Comparison of ENCODE assay signal across 15 cellular contexts in the genomic region with DNA sequence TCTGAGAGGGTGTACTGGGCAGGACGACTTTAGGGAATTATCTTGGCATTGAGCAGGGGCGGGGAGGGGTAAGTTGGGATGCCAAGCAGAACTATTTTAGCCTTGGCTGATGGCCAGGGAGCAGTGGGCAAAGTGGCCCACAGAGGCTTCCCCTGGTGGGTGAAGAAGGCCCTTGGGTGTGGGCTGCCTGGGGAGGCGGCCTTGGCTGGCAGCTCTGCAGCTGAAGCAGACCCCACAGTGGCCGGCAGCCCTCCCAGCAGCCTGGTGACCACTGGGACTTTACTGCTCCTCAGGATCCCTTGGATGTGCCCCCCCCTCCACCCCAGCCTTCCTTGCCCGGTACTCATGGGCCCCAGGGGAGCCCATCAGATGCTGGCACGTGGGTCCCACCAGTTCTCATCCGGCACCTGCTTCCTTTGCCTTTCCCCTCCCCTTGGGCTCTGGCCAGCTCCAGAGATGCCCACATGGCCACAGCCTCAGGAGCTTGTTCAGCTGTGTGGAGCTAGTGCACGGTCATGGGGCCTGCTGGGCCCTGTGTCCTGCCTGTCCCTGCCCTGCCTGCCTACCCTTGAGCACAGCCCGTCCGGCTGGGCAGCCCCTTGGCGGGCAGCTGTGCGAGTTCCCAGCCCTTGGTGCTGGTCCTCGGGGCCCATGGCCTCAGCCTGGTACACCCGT.
A peak's percentile ranks its signal among the peaks of the same experiment; 100 is the strongest.
DNase-seq lines count a peak whose midpoint lies in the region; ATAC-seq, FAIRE-seq and TF ChIP-seq lines count a peak whose summit lies in the region.
"Had no signal": no experiment of that assay in that cellular context is flagged by ENCODE, and none has a peak within 500 bp of the region (broad histone marks: within the 10 kb centered on the region; RNA-seq: fewer than 3 reads in every experiment).

No MANE protein-coding gene starts in this region.

- ATAC-seq in left cardiac atrium (peak; percentile 19 to 62), HG03457 (IDR thresholded peaks at IDR 0.05; ENCODE audit: unreplicated experiment) (no peak), HG03571 (IDR thresholded peaks at IDR 0.05; ENCODE audit: unreplicated experiment) (no peak)

- no peak for FAIRE-seq in GM12892 (lab: Jason Lieb, UNC)

- H3K4me3 ChIP-seq in Peyer's patch (no peak overlapping the region), neuronal stem cell (ENCODE audit: low read length in 2 of 2) (no peak overlapping the region)
- H3K4me3 ChIP-seq: adrenal gland, ovary, PC-9 had no signal

- peaks cover 2% of the 10 kb centered on the region for H3K79me1 ChIP-seq in neuronal stem cell (ENCODE audit: low read depth, low read length)

- H3K14ac ChIP-seq in neuronal stem cell (ENCODE audit: low read length): no peak overlapping the region

- peak overlapping the region; percentile 15 for H3K9ac ChIP-seq in neuronal stem cell (ENCODE audit: low read depth, low read length, poor library complexity)

- H3K9me3 ChIP-seq in Peyer's patch (no peaks in the 10 kb centered on the region), neuronal stem cell (replicated peaks in 1 of 2; ENCODE audit: control insufficient read depth in 2 of 2, insufficient read depth in 1 of 2, low read depth in 1 of 2, low read length in 2 of 2) (no peaks in the 10 kb centered on the region)
- H3K9me3 ChIP-seq: adrenal gland, ovary had no signal

- no peak overlapping the region for H3K4me2 ChIP-seq in neuronal stem cell (ENCODE audit: insufficient read depth, low read length, poor library complexity, severe bottlenecking)
- H3K4me2 ChIP-seq: PC-9 had no signal

- H3K23ac ChIP-seq in neuronal stem cell (ENCODE audit: low read depth, low read length, poor library complexity): peak overlapping the region; percentile 69

- no CpG with 5 or more reads among the region's 14 CpGs for WGBS in neuronal stem cell (ENCODE audit: extremely low coverage in 2 of 2, insufficient read length in 2 of 2, insufficient replicate concordance in 1 of 2), 2 donors

- intact Hi-C loops in CD14-positive monocyte (cut with micrococcal nuclease) (no loop called here), left cardiac atrium (cut with DNase I) (no loop called here)

- peak overlapping the region; percentile 54 for H2BK15ac ChIP-seq in neuronal stem cell (ENCODE audit: low read length)

- peak; percentile 44 for DNase-seq in CD14-positive monocyte (ENCODE audit: low spot score)
- peak in 2 of 3 donors; percentile 42 to 43 for DNase-seq in Peyer's patch
- no peak for DNase-seq in left cardiac atrium
- DNase-seq in neuronal stem cell (ENCODE audit: low spot score): no peak
- DNase-seq in GM12892 (ENCODE audit: insufficient read length): no peak
- DNase-seq in HT-29 (ENCODE audit: low spot score): no peak
- DNase-seq: activated B cell treated with CpG ODN at 0.5 μM for 24 hours; activated T-cell treated with anti-CD3 and anti-CD28 coated beads, Interleukin-2, amount 50 U/mL, for 1 hour; NCI-H446 treated with DMSO at 0.1 percent for 48 hours; PC-9 had no signal

- H3K4me3 Mint-ChIP-seq in CD14-positive monocyte: no peak overlapping the region
- H3K4me3 Mint-ChIP-seq: activated B cell treated with CpG ODN at 0.5 μM for 24 hours, IgD-negative memory B cell had no signal

- H4K91ac ChIP-seq in neuronal stem cell (ENCODE audit: low read depth, low read length, poor library complexity): no peak overlapping the region

- H3K4ac ChIP-seq in neuronal stem cell (ENCODE audit: low read length): no peak overlapping the region

- peaks cover 27% of the 10 kb centered on the region for H3K4me1 Mint-ChIP-seq in CD14-positive monocyte
- H3K4me1 Mint-ChIP-seq: activated B cell treated with CpG ODN at 0.5 μM for 24 hours, IgD-negative memory B cell had no signal

- H3K27me3 ChIP-seq in Peyer's patch: no peaks in the 10 kb centered on the region
- no peaks in the 10 kb centered on the region for H3K27me3 ChIP-seq in neuronal stem cell (ENCODE audit: control insufficient read depth in 3 of 3, insufficient read depth in 3 of 3, low read depth in 1 of 3, low read length in 3 of 3)
- H3K27me3 ChIP-seq: adrenal gland, ovary had no signal

- no peaks in the 10 kb centered on the region for H3K9me3 Mint-ChIP-seq in CD14-positive monocyte
- H3K9me3 Mint-ChIP-seq: activated B cell treated with CpG ODN at 0.5 μM for 24 hours, IgD-negative memory B cell had no signal

- peaks cover 0 to 1% (median 1%) of the 10 kb centered on the region in 3 donors for H3K27me3 Mint-ChIP-seq in CD14-positive monocyte (ENCODE audit: low read depth in 3 of 3)

- peak overlapping the region; percentile 53 for H2AK5ac ChIP-seq in neuronal stem cell (ENCODE audit: low read depth, low read length)

- no peak overlapping the region for H2BK120ac ChIP-seq in neuronal stem cell (ENCODE audit: low read depth, low read length)

- TF ChIP-seq CTCF in CD14-positive monocyte (IDR thresholded peaks at IDR 0.05) (no peak), Peyer's patch (IDR thresholded peaks at IDR 0.05) (no peak)

- no peak overlapping the region for H2AFZ ChIP-seq in neuronal stem cell (ENCODE audit: low read length)
- H2AFZ ChIP-seq: PC-9 had no signal

- H3K4me1 ChIP-seq in Peyer's patch: peaks cover 0 to 3% (median 0%) of the 10 kb centered on the region in 4 donors
- H3K4me1 ChIP-seq in neuronal stem cell (ENCODE audit: control insufficient read depth in 2 of 2, insufficient read depth in 1 of 2, low read depth in 1 of 2, low read length in 2 of 2): peaks cover 0 to 12% of the 10 kb centered on the region in 2 donors

- H3K36me3 ChIP-seq in Peyer's patch (no peaks in the 10 kb centered on the region), neuronal stem cell (replicated peaks in 1 of 2; ENCODE audit: control insufficient read depth in 2 of 2, insufficient read depth in 2 of 2, low read length in 2 of 2) (no peaks in the 10 kb centered on the region)
- H3K36me3 ChIP-seq: adrenal gland, ovary had no signal

- H2BK12ac ChIP-seq in neuronal stem cell (ENCODE audit: low read length): peak overlapping the region; percentile 88

- H3K36me3 Mint-ChIP-seq in CD14-positive monocyte: no peaks in the 10 kb centered on the region
- H3K36me3 Mint-ChIP-seq: IgD-negative memory B cell had no signal

- H3K27ac Mint-ChIP-seq in CD14-positive monocyte: no peak overlapping the region
- H3K27ac Mint-ChIP-seq: activated B cell treated with CpG ODN at 0.5 μM for 24 hours, IgD-negative memory B cell had no signal

- H3K27ac ChIP-seq in Peyer's patch: no peak overlapping the region
- no peak overlapping the region for H3K27ac ChIP-seq in neuronal stem cell (replicated peaks; ENCODE audit: low read length)
- H3K27ac ChIP-seq: adrenal gland, ovary, PC-9 had no signal

- H3K18ac ChIP-seq in neuronal stem cell (ENCODE audit: low read length): peak overlapping the region; percentile 89

- H2BK5ac ChIP-seq in neuronal stem cell (ENCODE audit: low read length): peak overlapping the region; percentile 35

- H4K8ac ChIP-seq in neuronal stem cell (ENCODE audit: low read depth, low read length): peak overlapping the region; percentile 52

- no peak for TF ChIP-seq POLR2A in Peyer's patch (IDR thresholded peaks at IDR 0.05)
- TF ChIP-seq POLR2A in GM12892 (IDR thresholded peaks at IDR 0.05; ENCODE audit: low read depth, low read length): no peak

Comparison
In these comparisons a context has a peak if more than half of its experiments do, and no peak if none do; other contexts are left out.
1. DNase-seq: peak in CD14-positive monocyte (single experiment) and Peyer's patch (2 of 3); none in left cardiac atrium (single experiment), neuronal stem cell (single experiment), GM12892 (single experiment) and HT-29 (single experiment).
2. ATAC-seq: peak in left cardiac atrium (2 of 2); none in HG03457 (single experiment) and HG03571 (single experiment).